In the genomic region with DNA sequence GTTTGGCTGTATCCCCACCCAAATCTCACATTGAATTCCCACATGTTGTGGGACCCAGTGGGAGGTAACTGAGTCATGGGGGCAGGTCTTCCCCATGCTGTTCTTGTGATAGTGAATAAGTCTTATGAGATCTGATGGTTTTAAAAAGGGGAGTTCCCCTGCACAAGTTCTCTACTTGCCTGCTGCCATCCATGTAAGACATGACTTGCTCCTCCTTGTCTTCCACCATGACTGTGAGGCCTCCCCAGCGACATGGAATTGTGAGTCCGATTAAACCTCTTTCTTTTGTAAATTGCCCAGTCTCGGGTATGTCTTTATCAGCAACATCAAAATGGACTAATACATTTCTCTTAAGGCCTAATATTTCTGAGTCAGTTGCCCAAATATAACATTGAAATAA, we compare ENCODE assay signal across 1 cellular context. TPM values are rescaled to one million over a fixed set of nuclear protein-coding genes. Genes with fewer than 3 reads are reported as not detected.
"Had no signal": no experiment of that assay in that cellular context is flagged by ENCODE, and none has a peak within 500 bp of the region (broad histone marks: within the 10 kb centered on the region; RNA-seq: fewer than 3 reads in every experiment).

No MANE protein-coding gene starts in this region.

RNA-seq across cellular contexts. Expression of a gene that starts 28.1 kb away (rescaled TPM):
- total RNA-seq: G401 had no signal
